1 cellular context compared by ENCODE assay signal in the genomic region with DNA sequence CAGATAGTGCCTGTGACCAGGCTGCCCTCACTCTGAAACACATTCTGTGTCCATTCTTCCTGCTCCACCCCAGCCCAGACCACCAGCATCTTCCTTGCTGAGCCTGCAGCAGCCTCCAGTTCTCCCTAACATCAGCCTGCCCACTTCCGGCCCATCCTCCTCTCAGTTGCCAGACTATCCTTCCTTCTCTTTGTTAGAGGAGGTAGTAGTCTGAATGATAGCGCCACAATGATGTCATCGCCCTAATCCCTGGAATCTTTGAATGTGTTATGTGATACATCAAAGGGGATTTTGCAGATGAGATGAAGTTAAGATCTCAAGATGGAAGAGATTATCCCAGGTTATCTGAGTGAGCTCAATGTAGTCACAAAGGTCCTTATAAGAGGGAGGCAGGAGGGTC.
TF ChIP-seq lines count a peak whose summit lies in the region.

No MANE protein-coding gene starts in this region.

TF ChIP-seq in K562, 482 proteins besides CTCF, POLR2A, EP300 and RAD21:
- TF ChIP-seq ETV1 (tag; conservative IDR thresholded peaks at IDR 0.05; ENCODE audit: low read depth) (0 out of 2 replicates have a peak, but pooled peaks have one; percentile 30), RFX7 (CRISPR knock-in tag; IDR thresholded peaks at IDR 0.05) (no peak), JUND (IDR thresholded peaks at IDR 0.05; ENCODE audit: borderline replicate concordance, low read depth, low read length) (no peak), JUND (tag; IDR thresholded peaks at IDR 0.05; ENCODE audit: borderline replicate concordance, low read depth, low read length) (peak; percentile 41; the same call in 1 of the 3 replicates), ZKSCAN3 (CRISPR knock-in tag; IDR thresholded peaks at IDR 0.05) (no peak), ZNF785 (CRISPR knock-in tag; IDR thresholded peaks at IDR 0.05) (no peak), ZNF239 (CRISPR knock-in tag; IDR thresholded peaks at IDR 0.05) (no peak), KLF13 (tag; IDR thresholded peaks at IDR 0.05; ENCODE audit: borderline replicate concordance, low read depth) (no peak), RBM22 (IDR thresholded peaks at IDR 0.05; ENCODE audit: low read depth, low read length, poor library complexity, severe bottlenecking) (no peak), NFATC3 (IDR thresholded peaks at IDR 0.05) (no peak), IFI16 (CRISPR knock-in tag; IDR thresholded peaks at IDR 0.05) (no peak), ZNF707 (CRISPR knock-in tag; conservative IDR thresholded peaks at IDR 0.05) (no peak), ATF1 (CRISPR knock-in tag; IDR thresholded peaks at IDR 0.05) (no peak), ATF1 (tag; IDR thresholded peaks at IDR 0.05) (0 out of 2 replicates have a peak, but pooled peaks have one; percentile 10), ZNF583 (CRISPR knock-in tag; IDR thresholded peaks at IDR 0.05) (no peak), ATF7 (IDR thresholded peaks at IDR 0.05) (peak; percentile 67)
- TF ChIP-seq, protein P1, sequence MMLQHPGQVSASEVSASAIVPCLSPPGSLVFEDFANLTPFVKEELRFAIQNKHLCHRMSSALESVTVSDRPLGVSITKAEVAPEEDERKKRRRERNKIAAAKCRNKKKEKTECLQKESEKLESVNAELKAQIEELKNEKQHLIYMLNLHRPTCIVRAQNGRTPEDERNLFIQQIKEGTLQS (IDR thresholded peaks at IDR 0.05), result peak; percentile 72
- TF ChIP-seq, protein P1 (CRISPR knock-in tag; conservative IDR thresholded peaks at IDR 0.05), result no peak
- TF ChIP-seq, protein P2, sequence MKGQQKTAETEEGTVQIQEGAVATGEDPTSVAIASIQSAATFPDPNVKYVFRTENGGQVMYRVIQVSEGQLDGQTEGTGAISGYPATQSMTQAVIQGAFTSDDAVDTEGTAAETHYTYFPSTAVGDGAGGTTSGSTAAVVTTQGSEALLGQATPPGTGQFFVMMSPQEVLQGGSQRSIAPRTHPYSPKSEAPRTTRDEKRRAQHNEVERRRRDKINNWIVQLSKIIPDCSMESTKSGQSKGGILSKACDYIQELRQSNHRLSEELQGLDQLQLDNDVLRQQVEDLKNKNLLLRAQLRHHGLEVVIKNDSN (CRISPR knock-in tag; IDR thresholded peaks at IDR 0.05), result no peak
- TF ChIP-seq, protein P3, sequence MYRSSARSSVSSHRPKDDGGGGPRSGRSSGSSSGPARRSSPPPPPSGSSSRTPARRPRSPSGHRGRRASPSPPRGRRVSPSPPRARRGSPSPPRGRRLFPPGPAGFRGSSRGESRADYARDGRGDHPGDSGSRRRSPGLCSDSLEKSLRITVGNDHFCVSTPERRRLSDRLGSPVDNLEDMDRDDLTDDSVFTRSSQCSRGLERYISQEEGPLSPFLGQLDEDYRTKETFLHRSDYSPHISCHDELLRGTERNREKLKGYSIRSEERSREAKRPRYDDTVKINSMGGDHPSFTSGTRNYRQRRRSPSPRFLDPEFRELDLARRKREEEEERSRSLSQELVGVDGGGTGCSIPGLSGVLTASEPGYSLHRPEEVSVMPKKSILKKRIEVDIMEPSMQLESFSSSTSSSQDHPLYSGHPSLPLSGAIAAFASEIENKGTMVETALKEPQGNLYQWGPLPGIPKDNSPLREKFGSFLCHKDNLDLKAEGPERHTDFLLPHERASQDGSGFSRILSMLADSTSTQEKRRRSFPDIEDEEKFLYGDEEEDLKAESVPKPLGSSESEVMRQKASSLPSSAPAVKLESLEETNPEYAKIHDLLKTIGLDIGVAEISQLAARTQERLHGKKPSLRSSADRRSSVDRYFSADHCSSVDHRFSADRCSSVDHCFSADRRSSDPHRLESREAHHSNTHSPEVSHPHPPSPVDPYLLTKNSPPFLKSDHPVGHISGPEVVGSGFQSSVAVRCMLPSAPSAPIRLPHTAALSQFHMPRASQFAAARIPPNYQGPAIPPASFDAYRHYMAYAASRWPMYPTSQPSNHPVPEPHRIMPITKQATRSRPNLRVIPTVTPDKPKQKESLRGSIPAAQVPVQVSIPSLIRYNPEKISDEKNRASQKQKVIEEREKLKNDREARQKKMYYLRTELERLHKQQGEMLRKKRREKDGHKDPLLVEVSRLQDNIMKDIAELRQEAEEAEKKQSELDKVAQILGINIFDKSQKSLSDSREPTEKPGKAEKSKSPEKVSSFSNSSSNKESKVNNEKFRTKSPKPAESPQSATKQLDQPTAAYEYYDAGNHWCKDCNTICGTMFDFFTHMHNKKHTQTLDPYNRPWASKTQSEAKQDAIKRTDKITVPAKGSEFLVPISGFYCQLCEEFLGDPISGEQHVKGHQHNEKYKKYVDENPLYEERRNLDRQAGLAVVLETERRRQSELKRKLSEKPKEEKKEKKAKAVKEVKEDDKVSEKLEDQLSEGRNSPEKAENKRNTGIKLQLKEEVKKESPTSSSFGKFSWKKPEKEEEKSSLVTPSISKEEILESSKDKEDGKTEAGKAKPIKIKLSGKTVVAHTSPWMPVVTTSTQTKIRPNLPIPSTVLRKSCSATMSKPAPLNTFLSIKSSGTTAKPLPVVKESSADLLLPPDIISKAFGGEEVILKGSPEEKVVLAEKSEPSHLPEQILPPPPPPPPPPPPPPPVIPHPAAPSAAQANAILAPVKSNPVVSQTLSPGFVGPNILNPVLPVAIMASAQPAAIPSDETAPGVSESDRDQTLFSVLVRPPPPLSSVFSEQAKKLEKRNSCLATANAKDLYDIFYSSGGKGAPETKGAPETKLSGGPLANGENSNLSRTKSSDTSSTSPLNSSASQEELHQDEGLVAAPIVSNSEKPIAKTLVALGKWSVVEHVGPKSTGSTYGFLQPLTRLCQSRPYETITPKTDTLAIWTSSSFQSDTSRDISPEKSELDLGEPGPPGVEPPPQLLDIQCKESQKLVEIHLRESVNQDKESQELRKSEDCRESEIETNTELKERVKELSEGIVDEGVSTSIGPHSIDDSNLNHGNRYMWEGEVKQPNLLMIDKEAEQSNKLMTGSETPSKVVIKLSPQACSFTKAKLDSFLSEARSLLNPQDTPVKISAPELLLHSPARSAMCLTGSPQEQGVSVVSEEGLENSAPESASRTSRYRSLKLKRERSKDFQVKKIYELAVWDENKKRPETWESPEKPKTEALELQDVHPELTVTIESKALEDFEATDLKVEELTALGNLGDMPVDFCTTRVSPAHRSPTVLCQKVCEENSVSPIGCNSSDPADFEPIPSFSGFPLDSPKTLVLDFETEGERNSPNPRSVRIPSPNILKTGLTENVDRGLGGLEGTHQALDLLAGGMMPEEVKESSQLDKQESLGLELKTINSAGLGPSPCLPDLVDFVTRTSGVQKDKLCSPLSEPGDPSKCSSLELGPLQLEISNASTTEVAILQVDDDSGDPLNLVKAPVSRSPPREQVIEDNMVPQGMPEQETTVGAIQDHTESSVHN (IDR thresholded peaks at IDR 0.05; ENCODE audit: borderline replicate concordance in 1 of 2, low read depth in 1 of 2), result no peak
- TF ChIP-seq, protein P4, sequence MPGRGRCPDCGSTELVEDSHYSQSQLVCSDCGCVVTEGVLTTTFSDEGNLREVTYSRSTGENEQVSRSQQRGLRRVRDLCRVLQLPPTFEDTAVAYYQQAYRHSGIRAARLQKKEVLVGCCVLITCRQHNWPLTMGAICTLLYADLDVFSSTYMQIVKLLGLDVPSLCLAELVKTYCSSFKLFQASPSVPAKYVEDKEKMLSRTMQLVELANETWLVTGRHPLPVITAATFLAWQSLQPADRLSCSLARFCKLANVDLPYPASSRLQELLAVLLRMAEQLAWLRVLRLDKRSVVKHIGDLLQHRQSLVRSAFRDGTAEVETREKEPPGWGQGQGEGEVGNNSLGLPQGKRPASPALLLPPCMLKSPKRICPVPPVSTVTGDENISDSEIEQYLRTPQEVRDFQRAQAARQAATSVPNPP (IDR thresholded peaks at IDR 0.05; ENCODE audit: borderline replicate concordance, insufficient read depth, insufficient read length), result no peak
- TF ChIP-seq, protein P5, sequence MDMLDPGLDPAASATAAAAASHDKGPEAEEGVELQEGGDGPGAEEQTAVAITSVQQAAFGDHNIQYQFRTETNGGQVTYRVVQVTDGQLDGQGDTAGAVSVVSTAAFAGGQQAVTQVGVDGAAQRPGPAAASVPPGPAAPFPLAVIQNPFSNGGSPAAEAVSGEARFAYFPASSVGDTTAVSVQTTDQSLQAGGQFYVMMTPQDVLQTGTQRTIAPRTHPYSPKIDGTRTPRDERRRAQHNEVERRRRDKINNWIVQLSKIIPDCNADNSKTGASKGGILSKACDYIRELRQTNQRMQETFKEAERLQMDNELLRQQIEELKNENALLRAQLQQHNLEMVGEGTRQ (CRISPR knock-in tag; IDR thresholded peaks at IDR 0.05), result no peak
